In genomic region chr4:48800155-48800554, GRCh38 we compare ENCODE assay signal across 6 cellular contexts. TPM values are rescaled to one million over a fixed set of nuclear protein-coding genes. Genes with fewer than 3 reads are reported as not detected.
DNase-seq lines count a peak whose midpoint lies in the region; ATAC-seq, FAIRE-seq and TF ChIP-seq lines count a peak whose summit lies in the region.
"Not testable (repeated sequence)": the region's sequence is repeated elsewhere in the genome, so short reads cannot be mapped to it uniquely, and the experiment has no call there.

No MANE protein-coding gene starts in this region.

- H3K27me3 ChIP-seq in PC-3 (ENCODE audit: low read length); ascending aorta: not testable (repeated sequence)

- not testable (repeated sequence) for H3K4me1 ChIP-seq in HEK293 (ENCODE audit: control insufficient read depth, insufficient read depth, low read length)
- H3K4me1 ChIP-seq in PC-3 (ENCODE audit: insufficient read depth, low read length) = peaks cover 36% of the 10 kb centered on the region
- peaks cover 9 to 56% of the 10 kb centered on the region in 2 donors for H3K4me1 ChIP-seq in ascending aorta

- CTCF ChIA-PET in HEK293 (lab: Yijun Ruan, JAX); PC-3 (lab: Charles Lee): not testable (repeated sequence)

- H3K9me2 ChIP-seq in PC-3 (replicated peaks; ENCODE audit: low read length) = not testable (repeated sequence)

- intact Hi-C loops in PC-3 (cut with micrococcal nuclease); ascending aorta (cut with DNase I): not testable (repeated sequence)

- not testable (repeated sequence) for H4K20me1 ChIP-seq in PC-3 (ENCODE audit: low read length)

- H3K27ac ChIP-seq in HEK293 (ENCODE audit: extremely low read depth, low read depth, low read length) = not testable (repeated sequence)
- H3K27ac ChIP-seq in PC-3 (ENCODE audit: low read length) (peak overlapping the region; percentile 87; the same call in 1 of the 2 replicates), VCaP (peak overlapping the region; percentile 70; the same call in 1 of the 2 replicates), ascending aorta (peak overlapping the region; percentile 77 to 80)

- not testable (repeated sequence) for TF ChIP-seq POLR2A in GM12891 (IDR thresholded peaks at IDR 0.05; ENCODE audit: low read depth, low read length)

- not testable (repeated sequence) for H2AFZ ChIP-seq in PC-3 (ENCODE audit: low read length)

- not testable (repeated sequence) for H3K4me3 ChIP-seq in HEK293 (ENCODE audit: low read depth, low read length); PC-3 (ENCODE audit: low read length); ascending aorta

- DNase-seq in GM12891 (ENCODE audit: insufficient read length, low spot score); PC-3; ascending aorta (ENCODE audit: low spot score in 2 of 2): not testable (repeated sequence)

- H3K4me2 ChIP-seq in PC-3 (ENCODE audit: low read length) = not testable (repeated sequence)

- not testable (repeated sequence) for H3K9me3 ChIP-seq in HEK293 (ENCODE audit: control insufficient read depth, insufficient read depth, low read depth, low read length); PC-3 (ENCODE audit: low read length); ascending aorta

- not testable (repeated sequence) for H3K36me3 ChIP-seq in HEK293 (ENCODE audit: control insufficient read depth in 2 of 2, insufficient read depth in 1 of 2, low read length in 2 of 2); PC-3 (ENCODE audit: low read depth, low read length); ascending aorta

- not testable (repeated sequence) for H3K9ac ChIP-seq in PC-3 (ENCODE audit: low read length)

- POLR2A ChIA-PET in HEK293 (lab: Yijun Ruan, JAX); PC-3 (lab: Charles Lee; ENCODE audit: unreplicated experiment): not testable (repeated sequence)

- not testable (repeated sequence) for TF ChIP-seq CTCF in HEK293 (tag by site-specific recombination; IDR thresholded peaks at IDR 0.05); PC-3 (conservative IDR thresholded peaks at IDR 0.05; ENCODE audit: low read depth, low read length); VCaP (conservative IDR thresholded peaks at IDR 0.05); ascending aorta (IDR thresholded peaks at IDR 0.05)

- not testable (repeated sequence) for ATAC-seq in PC-3, SK-N-SH treated with all-trans-retinoic acid at 6 μM for 48 hours

- BruUV-seq in PC-3 (replicated peaks; lab: Mats Ljungman, UMichigan) = not testable (repeated sequence)

- peak; percentile 59 for FAIRE-seq in GM12891 (lab: Jason Lieb, UNC)

- H3K79me2 ChIP-seq in PC-3 (ENCODE audit: low read length) = not testable (repeated sequence)

- not testable (repeated sequence) for H3F3A ChIP-seq in PC-3 (ENCODE audit: low read length, unreplicated experiment)

TF ChIP-seq in HEK293, 187 proteins besides CTCF, POLR2A, EP300 and RAD21:
- TF ChIP-seq ZNF146 (tag by site-specific recombination; IDR thresholded peaks at IDR 0.05) (peak; percentile 74), ZNF580 (tag by site-specific recombination; IDR thresholded peaks at IDR 0.05) (0 out of 2 replicates have a peak, but pooled peaks have one; percentile 13)

TF ChIP-seq in SK-N-SH treated with all-trans-retinoic acid at 6 μM for 48 hours, 23 proteins besides CTCF, POLR2A, EP300 and RAD21:
- peak; percentile 55; the same call in 1 of the 2 replicates for TF ChIP-seq ZNF8 (CRISPR knock-in tag; IDR thresholded peaks at IDR 0.05)

RNA-seq across cellular contexts. Expression of gene FRYL, which starts 20.1 kb away (rescaled TPM):
- 14.8 TPM for polyA plus RNA-seq in GM12891 (2012; ENCODE audit: low read depth, missing spikeins)
- total RNA-seq in PC-3 (2014; rRNA removed) = 29.9 and 31.3 TPM in 2 replicates
- total RNA-seq in ascending aorta = 40.6 TPM

RNA-seq across cellular contexts. Expression of gene OCIAD1, which starts 30.7 kb away (rescaled TPM):
- polyA plus RNA-seq in GM12891 (2012; ENCODE audit: low read depth, missing spikeins) = 84.8 TPM
- total RNA-seq in PC-3 (2014; rRNA removed) (52.6 and 61.0 TPM in 2 replicates), ascending aorta (146 TPM)
